In genomic region chr1:229893762-229894444, GRCh38 we compare ENCODE assay signal across 1 cellular context.
TF ChIP-seq lines count a peak whose summit lies in the region.

No MANE protein-coding gene starts in this region.

TF ChIP-seq in K562, 482 proteins besides CTCF, POLR2A, EP300 and RAD21:
- TF ChIP-seq ZNF398 (CRISPR knock-in tag; IDR thresholded peaks at IDR 0.05): no peak
- TF ChIP-seq MEIS2 (IDR thresholded peaks at IDR 0.05; ENCODE audit: partially characterized antibody): peak; percentile 83
- TF ChIP-seq PKNOX1 (IDR thresholded peaks at IDR 0.05): 0 out of 2 replicates have a peak, but pooled peaks have one; percentile 8
- TF ChIP-seq ELF1 (tag; IDR thresholded peaks at IDR 0.05): no peak
- TF ChIP-seq PBX2 (CRISPR knock-in tag; IDR thresholded peaks at IDR 0.05; ENCODE audit: low read depth): no peak
- TF ChIP-seq PBX2 (tag; conservative IDR thresholded peaks at IDR 0.05; ENCODE audit: low read depth): peak; percentile 76
- no peak for TF ChIP-seq KHSRP (IDR thresholded peaks at IDR 0.05)
- peak; percentile 70 for TF ChIP-seq SPI1 (IDR thresholded peaks at IDR 0.05; ENCODE audit: borderline replicate concordance, low read depth, low read length)
